9 cellular contexts compared by ENCODE assay signal in the genomic region with DNA sequence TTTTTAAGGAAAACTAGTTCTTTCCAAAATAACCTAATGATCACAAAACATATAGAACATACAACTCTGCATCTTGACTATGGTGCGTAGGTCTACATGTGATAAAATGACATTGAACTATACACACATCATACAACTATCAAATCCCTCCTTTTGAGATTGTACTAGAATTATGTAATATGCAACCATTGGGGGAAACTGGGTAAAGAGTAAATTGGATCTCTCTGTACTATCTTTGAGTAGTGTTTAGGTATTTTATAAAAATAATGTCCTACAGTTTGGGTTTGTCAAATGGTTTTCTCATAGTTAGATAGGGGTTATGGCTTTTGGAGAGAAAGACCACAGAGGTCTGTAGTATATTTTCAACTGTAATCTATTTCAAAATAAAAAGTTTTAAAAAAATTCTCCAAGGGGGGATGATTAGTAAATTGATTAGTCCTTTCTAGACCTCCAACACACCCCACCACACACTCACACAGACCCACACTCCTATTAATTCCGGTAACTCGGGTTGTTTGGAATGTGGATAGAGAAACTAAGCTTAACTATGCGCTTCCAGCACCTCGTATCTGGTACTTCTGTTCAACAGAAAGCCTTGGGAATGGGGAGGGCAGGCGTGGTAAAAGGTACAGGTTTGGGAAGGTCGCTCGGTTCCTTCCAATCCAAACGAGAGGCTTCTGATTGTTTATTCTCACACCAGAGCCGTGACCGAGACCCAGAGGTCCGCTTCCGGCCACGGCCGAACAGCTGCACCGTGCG. TPM values are rescaled to one million over a fixed set of nuclear protein-coding genes. Genes with fewer than 3 reads are reported as not detected.
DNase-seq lines count a peak whose midpoint lies in the region; ATAC-seq and FAIRE-seq lines count a peak whose summit lies in the region.
"Had no signal": no experiment of that assay in that cellular context is flagged by ENCODE, and none has a peak within 500 bp of the region (broad histone marks: within the 10 kb centered on the region; RNA-seq: fewer than 3 reads in every experiment).

No MANE protein-coding gene starts in this region.

- H3K9ac ChIP-seq in adipocyte (ENCODE audit: low read length): peak overlapping the region; percentile 99

- H3K36me3 ChIP-seq in adipocyte (ENCODE audit: control insufficient read depth, insufficient read depth, low read length, severe bottlenecking): peaks cover under 1% of the 10 kb centered on the region

- DNase-seq in DMS53 (lab: John Stamatoyannopoulos, UW) (peak; percentile 89), HTR-8/SVneo (ENCODE audit: insufficient read length, low spot score) (peak; percentile 48), adipocyte (ENCODE audit: low read depth) (no peak), left colon (no peak), KG1 (lab: John Stamatoyannopoulos, UW) (no peak)

- H3K4me3 ChIP-seq in adipocyte (ENCODE audit: low read length): peak overlapping the region; percentile 99

- intact Hi-C loops in left colon (cut with DNase I, micrococcal nuclease): no loop called here

- no peak for FAIRE-seq in HTR-8/SVneo (lab: Jason Lieb, UNC)
- FAIRE-seq: TTC549 had no signal

- ATAC-seq in HG03045 (IDR thresholded peaks at IDR 0.05; ENCODE audit: unreplicated experiment) (no peak), left colon (no peak)

- H3K4me1 ChIP-seq in adipocyte (ENCODE audit: control insufficient read depth, insufficient read depth, low read length): peaks cover 31% of the 10 kb centered on the region

- no peaks in the 10 kb centered on the region for H3K9me3 ChIP-seq in adipocyte (ENCODE audit: control insufficient read depth, low read length)

- H3K27me3 ChIP-seq in adipocyte (replicated peaks; ENCODE audit: control insufficient read depth, insufficient read depth, low read length): no peaks in the 10 kb centered on the region
- no peaks in the 10 kb centered on the region for H3K27me3 ChIP-seq in layer of hippocampus (ENCODE audit: control insufficient read depth, insufficient read depth, low read length)

- H3K27ac ChIP-seq in layer of hippocampus (ENCODE audit: low read depth, low read length): peak overlapping the region; percentile 92
- H3K27ac ChIP-seq in temporal lobe (ENCODE audit: low read depth, low read length): peak overlapping the region; percentile 86

RNA-seq across cellular contexts. Expression of a gene that starts 0.7 kb away (rescaled TPM):
- total RNA-seq in temporal lobe: 193 TPM
- 100 to 1,000 TPM; 102 to 126 TPM for total RNA-seq in left colon

Comparison
In these comparisons a context has a peak if more than half of its experiments do, and no peak if none do; other contexts are left out.
1. DNase-seq: peak in DMS53 (single experiment) and HTR-8/SVneo (single experiment); none in adipocyte (single experiment), left colon (0 of 2) and KG1 (single experiment).